Comparison of ENCODE assay signal across 1 cellular context in genomic region chr12:130870442-130871285, GRCh38.
A peak's percentile ranks its signal among the peaks of the same experiment; 100 is the strongest.
TF ChIP-seq lines count a peak whose summit lies in the region.

No MANE protein-coding gene starts in this region.

TF ChIP-seq in HepG2, 621 proteins besides CTCF, POLR2A, EP300 and RAD21 (continued from another document and continues in another):
- TF ChIP-seq UBTF (CRISPR knock-in tag; IDR thresholded peaks at IDR 0.05) (0 out of 2 replicates have a peak, but pooled peaks have one; percentile 49), ZNF329 (CRISPR knock-in tag; IDR thresholded peaks at IDR 0.05; ENCODE audit: low read depth) (no peak), ZNF710 (CRISPR knock-in tag; IDR thresholded peaks at IDR 0.05; ENCODE audit: borderline replicate concordance) (no peak), BRF2 (CRISPR knock-in tag; IDR thresholded peaks at IDR 0.05) (no peak), ZKSCAN8 (CRISPR knock-in tag; IDR thresholded peaks at IDR 0.05; ENCODE audit: borderline replicate concordance) (peak; percentile 16; the same call in 1 of the 2 replicates), ELK4 (CRISPR knock-in tag; IDR thresholded peaks at IDR 0.05; ENCODE audit: borderline replicate concordance) (no peak), FOXA3 (CRISPR knock-in tag; IDR thresholded peaks at IDR 0.05) (peak; percentile 62), ZNF264 (CRISPR knock-in tag; IDR thresholded peaks at IDR 0.05) (peak; percentile 44; the same call in 1 of the 2 replicates), DMAP1 (CRISPR knock-in tag; IDR thresholded peaks at IDR 0.05) (peak; percentile 56), ZNF563 (CRISPR knock-in tag; IDR thresholded peaks at IDR 0.05) (no peak), THAP8 (CRISPR knock-in tag; IDR thresholded peaks at IDR 0.05; ENCODE audit: borderline replicate concordance) (no peak), MIER3 (CRISPR knock-in tag; IDR thresholded peaks at IDR 0.05; ENCODE audit: borderline replicate concordance) (no peak), MAZ (IDR thresholded peaks at IDR 0.05; ENCODE audit: borderline replicate concordance, low read depth, low read length) (no peak), MAZ (CRISPR knock-in tag; IDR thresholded peaks at IDR 0.05; ENCODE audit: low read depth) (no peak; the same call in 1 of the 2 replicates), ZKSCAN5 (CRISPR knock-in tag; IDR thresholded peaks at IDR 0.05) (no peak), HOXA5 (CRISPR knock-in tag; IDR thresholded peaks at IDR 0.05) (no peak), ZNF629 (CRISPR knock-in tag; conservative IDR thresholded peaks at IDR 0.05) (no peak), IRF1 (CRISPR knock-in tag; IDR thresholded peaks at IDR 0.05; ENCODE audit: low read depth) (no peak), NFYC (CRISPR knock-in tag; IDR thresholded peaks at IDR 0.05) (no peak; the same call in 1 of the 2 replicates), ARNTL (CRISPR knock-in tag; IDR thresholded peaks at IDR 0.05) (no peak), DR1 (CRISPR knock-in tag; IDR thresholded peaks at IDR 0.05) (no peak), ZNF878 (CRISPR knock-in tag; IDR thresholded peaks at IDR 0.05) (peak; percentile 15; the same call in 1 of the 2 replicates), SKIL (CRISPR knock-in tag; IDR thresholded peaks at IDR 0.05; ENCODE audit: borderline replicate concordance) (no peak), ZNF839 (CRISPR knock-in tag; IDR thresholded peaks at IDR 0.05; ENCODE audit: borderline replicate concordance) (no peak), ZNF501 (CRISPR knock-in tag; IDR thresholded peaks at IDR 0.05) (peak; percentile 60), ZNF660 (CRISPR knock-in tag; IDR thresholded peaks at IDR 0.05; ENCODE audit: borderline replicate concordance, low read depth) (no peak), HMG20A (CRISPR knock-in tag; IDR thresholded peaks at IDR 0.05; ENCODE audit: borderline replicate concordance) (peak; percentile 48; the same call in 1 of the 2 replicates), JARID2 (CRISPR knock-in tag; IDR thresholded peaks at IDR 0.05; ENCODE audit: insufficient replicate concordance) (no peak), NFYB (CRISPR knock-in tag; IDR thresholded peaks at IDR 0.05) (no peak), TGIF2 (CRISPR knock-in tag; IDR thresholded peaks at IDR 0.05) (peak; percentile 44; the same call in 1 of the 2 replicates), ZFP37 (CRISPR knock-in tag; IDR thresholded peaks at IDR 0.05; ENCODE audit: borderline replicate concordance) (no peak; the same call in 1 of the 2 replicates), RXRA (CRISPR knock-in tag; IDR thresholded peaks at IDR 0.05) (peak; percentile 30; the same call in 1 of the 2 replicates), CAMTA2 (CRISPR knock-in tag; IDR thresholded peaks at IDR 0.05; ENCODE audit: borderline replicate concordance) (no peak), ZXDC (CRISPR knock-in tag; IDR thresholded peaks at IDR 0.05) (no peak), ZNF337 (CRISPR knock-in tag; IDR thresholded peaks at IDR 0.05; ENCODE audit: borderline replicate concordance, low read depth) (no peak), XBP1 (CRISPR knock-in tag; IDR thresholded peaks at IDR 0.05) (no peak), ZGPAT (CRISPR knock-in tag; IDR thresholded peaks at IDR 0.05) (peak; percentile 74), STAT6 (CRISPR knock-in tag; IDR thresholded peaks at IDR 0.05; ENCODE audit: borderline replicate concordance) (peak; percentile 63; the same call in 1 of the 2 replicates), MEF2D (CRISPR knock-in tag; IDR thresholded peaks at IDR 0.05) (0 out of 2 replicates have a peak, but pooled peaks have one; percentile 27), ZFP1 (CRISPR knock-in tag; IDR thresholded peaks at IDR 0.05) (0 out of 2 replicates have a peak, but pooled peaks have one; percentile 28)
